Comparison of ENCODE assay signal across 1 cellular context in the genomic region with DNA sequence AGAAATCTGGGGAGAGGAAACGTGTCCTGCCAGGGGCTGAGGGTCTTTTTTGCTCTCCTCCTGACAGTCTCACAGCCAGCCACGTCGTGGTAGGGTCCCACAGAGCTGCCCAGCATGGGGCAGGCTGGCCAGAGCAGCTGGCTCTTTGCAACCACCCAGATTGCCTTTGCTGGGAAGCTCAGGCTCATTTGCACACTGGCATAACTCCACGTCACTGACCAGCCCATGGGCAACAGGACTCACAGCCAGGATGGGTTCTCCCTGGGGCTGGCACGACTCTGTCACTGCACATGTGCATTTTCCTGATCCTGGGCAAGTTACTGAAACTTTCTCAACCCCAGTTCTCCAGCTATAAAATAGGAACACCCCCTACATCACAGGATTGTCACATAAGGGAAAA.
TF ChIP-seq lines count a peak whose summit lies in the region.

No MANE protein-coding gene starts in this region.

TF ChIP-seq in SK-N-SH treated with all-trans-retinoic acid at 6 μM for 48 hours, 23 proteins besides CTCF, POLR2A, EP300 and RAD21 (continued from another document):
- TF ChIP-seq, protein P1, sequence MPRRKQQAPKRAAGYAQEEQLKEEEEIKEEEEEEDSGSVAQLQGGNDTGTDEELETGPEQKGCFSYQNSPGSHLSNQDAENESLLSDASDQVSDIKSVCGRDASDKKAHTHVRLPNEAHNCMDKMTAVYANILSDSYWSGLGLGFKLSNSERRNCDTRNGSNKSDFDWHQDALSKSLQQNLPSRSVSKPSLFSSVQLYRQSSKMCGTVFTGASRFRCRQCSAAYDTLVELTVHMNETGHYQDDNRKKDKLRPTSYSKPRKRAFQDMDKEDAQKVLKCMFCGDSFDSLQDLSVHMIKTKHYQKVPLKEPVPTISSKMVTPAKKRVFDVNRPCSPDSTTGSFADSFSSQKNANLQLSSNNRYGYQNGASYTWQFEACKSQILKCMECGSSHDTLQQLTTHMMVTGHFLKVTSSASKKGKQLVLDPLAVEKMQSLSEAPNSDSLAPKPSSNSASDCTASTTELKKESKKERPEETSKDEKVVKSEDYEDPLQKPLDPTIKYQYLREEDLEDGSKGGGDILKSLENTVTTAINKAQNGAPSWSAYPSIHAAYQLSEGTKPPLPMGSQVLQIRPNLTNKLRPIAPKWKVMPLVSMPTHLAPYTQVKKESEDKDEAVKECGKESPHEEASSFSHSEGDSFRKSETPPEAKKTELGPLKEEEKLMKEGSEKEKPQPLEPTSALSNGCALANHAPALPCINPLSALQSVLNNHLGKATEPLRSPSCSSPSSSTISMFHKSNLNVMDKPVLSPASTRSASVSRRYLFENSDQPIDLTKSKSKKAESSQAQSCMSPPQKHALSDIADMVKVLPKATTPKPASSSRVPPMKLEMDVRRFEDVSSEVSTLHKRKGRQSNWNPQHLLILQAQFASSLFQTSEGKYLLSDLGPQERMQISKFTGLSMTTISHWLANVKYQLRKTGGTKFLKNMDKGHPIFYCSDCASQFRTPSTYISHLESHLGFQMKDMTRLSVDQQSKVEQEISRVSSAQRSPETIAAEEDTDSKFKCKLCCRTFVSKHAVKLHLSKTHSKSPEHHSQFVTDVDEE (CRISPR knock-in tag; IDR thresholded peaks at IDR 0.05): no peak
